ENCODE assay signal across 16 cellular contexts in genomic region chr15:33108518-33108917, GRCh38.
DNase-seq lines count a peak whose midpoint lies in the region; ATAC-seq and TF ChIP-seq lines count a peak whose summit lies in the region.
"Had no signal": no experiment of that assay in that cellular context is flagged by ENCODE, and none has a peak within 500 bp of the region (broad histone marks: within the 10 kb centered on the region; RNA-seq: fewer than 3 reads in every experiment).

No MANE protein-coding gene starts in this region.

- no peaks in the 10 kb centered on the region for H3K9me3 ChIP-seq in SK-N-SH
- no peaks in the 10 kb centered on the region for H3K9me3 ChIP-seq in PC-3 (ENCODE audit: low read length)
- no peaks in the 10 kb centered on the region for H3K9me3 ChIP-seq in uterus

- H3K27me3 ChIP-seq in SK-N-SH (ENCODE audit: insufficient read depth) (no peaks in the 10 kb centered on the region), PC-3 (ENCODE audit: low read length) (no peaks in the 10 kb centered on the region), uterus (no peaks in the 10 kb centered on the region)

- TF ChIP-seq CTCF in SK-N-SH (IDR thresholded peaks at IDR 0.05) (no peak), PC-3 (conservative IDR thresholded peaks at IDR 0.05; ENCODE audit: low read depth, low read length) (no peak), uterus (IDR thresholded peaks at IDR 0.05) (no peak)

- peak overlapping the region; percentile 58 for H3K9ac ChIP-seq in SK-N-SH
- peak overlapping the region; percentile 3; the same call in 1 of the 2 replicates for H3K9ac ChIP-seq in PC-3 (ENCODE audit: low read length)

- DNase-seq in SK-N-SH: no peak
- no peak for DNase-seq in PC-3
- DNase-seq in left kidney (ENCODE audit: low read depth, low spot score): peak; percentile 51
- DNase-seq in iPS-NIHi11 (ENCODE audit: low spot score): no peak
- no peak for DNase-seq in uterus
- DNase-seq in GM19238 (ENCODE audit: insufficient read length, low spot score): no peak
- DNase-seq: CD8-positive, alpha-beta T cell; COR-L47; DMS153; DMS79 treated with DMSO at 0.1 percent for 48 hours; H7 had no signal

- H3K36me3 ChIP-seq in SK-N-SH (replicated peaks in 1 of 2; ENCODE audit: control insufficient read depth in 1 of 2, insufficient read depth in 2 of 2, low read length in 1 of 2) (peaks cover 0 to 21% of the 10 kb centered on the region in 2 experiments), PC-3 (ENCODE audit: low read depth, low read length) (no peaks in the 10 kb centered on the region), uterus (no peaks in the 10 kb centered on the region)

- no peak for ATAC-seq in SK-N-SH treated with all-trans-retinoic acid at 6 μM for 48 hours
- no peak for ATAC-seq in PC-3
- ATAC-seq in GM21717 (IDR thresholded peaks at IDR 0.05; ENCODE audit: unreplicated experiment): no peak
- ATAC-seq: CD8-positive, alpha-beta T cell; HepG2; K562 had no signal

- no peak for TF ChIP-seq RAD21 in SK-N-SH (IDR thresholded peaks at IDR 0.05; ENCODE audit: low read length)

- H2AFZ ChIP-seq in SK-N-SH (ENCODE audit: low read depth): no peak overlapping the region
- H2AFZ ChIP-seq in PC-3 (ENCODE audit: low read length): no peak overlapping the region

- H3K4me2 ChIP-seq in SK-N-SH: peak overlapping the region; percentile 43
- H3K4me2 ChIP-seq in PC-3 (ENCODE audit: low read length): peak overlapping the region; percentile 28

- H3K79me2 ChIP-seq in SK-N-SH (ENCODE audit: insufficient read depth) (peaks cover 97% of the 10 kb centered on the region), PC-3 (ENCODE audit: low read length) (no peaks in the 10 kb centered on the region)

- H3K27ac ChIP-seq in SK-N-SH (ENCODE audit: low read depth in 2 of 2, low read length in 1 of 2): peak overlapping the region; percentile 73 to 99; a peak in 3 of 4 replicates
- peak overlapping the region; percentile 66 for H3K27ac ChIP-seq in PC-3 (ENCODE audit: low read length)
- H3K27ac ChIP-seq in uterus: no peak overlapping the region
- H3K27ac ChIP-seq: 22Rv1 had no signal

- intact Hi-C loops in PC-3 (cut with micrococcal nuclease): no loop called here
- intact Hi-C loops in uterus (cut with DNase I; ENCODE audit: low total_unique reads): no loop called here

- H4K20me1 ChIP-seq in SK-N-SH (ENCODE audit: insufficient read depth): no peaks in the 10 kb centered on the region
- no peaks in the 10 kb centered on the region for H4K20me1 ChIP-seq in PC-3 (ENCODE audit: low read length)

- TF ChIP-seq POLR2A in uterus (IDR thresholded peaks at IDR 0.05): no peak

- CTCF ChIA-PET in SK-N-SH (lab: Yijun Ruan, JAX): interaction anchor here (1.2 to 1.4 kb wide), 2 partner anchors 22 to 25 kb away, joined by 3 to 5 read pairs; no protein-coding TSS in a partner anchor
- CTCF ChIA-PET in PC-3 (lab: Charles Lee): no interaction called here

- no peak for TF ChIP-seq EP300 in SK-N-SH (IDR thresholded peaks at IDR 0.05; ENCODE audit: borderline replicate concordance in 1 of 2, low read depth in 1 of 2, low read length in 1 of 2)

- no TSS peak for BruUV-seq in PC-3 (replicated peaks; lab: Mats Ljungman, UMichigan)

- H3F3A ChIP-seq in SK-N-SH (replicated peaks; ENCODE audit: insufficient read depth) (peaks cover 69% of the 10 kb centered on the region), PC-3 (ENCODE audit: low read length, unreplicated experiment) (peaks cover 5% of the 10 kb centered on the region)

- H3K9me2 ChIP-seq in SK-N-SH (no peaks in the 10 kb centered on the region), PC-3 (replicated peaks; ENCODE audit: low read length) (no peaks in the 10 kb centered on the region)

- H3K4me1 ChIP-seq in SK-N-SH (ENCODE audit: control insufficient read depth in 1 of 2, insufficient read depth in 2 of 2, low read depth in 1 of 2, low read length in 1 of 2) (peaks cover 2 to 44% of the 10 kb centered on the region in 2 experiments), PC-3 (ENCODE audit: insufficient read depth, low read length) (peaks cover 65% of the 10 kb centered on the region), uterus (no peaks in the 10 kb centered on the region)

- H3K4me3 ChIP-seq in SK-N-SH (ENCODE audit: low read depth in 2 of 2, low read length in 1 of 2) (no peak overlapping the region), PC-3 (ENCODE audit: low read length) (no peak overlapping the region), uterus (no peak overlapping the region)
- H3K4me3 ChIP-seq: K562 had no signal

- POLR2A ChIA-PET in SK-N-SH (lab: Yijun Ruan, JAX): no interaction called here
- POLR2A ChIA-PET in PC-3 (lab: Charles Lee; ENCODE audit: unreplicated experiment): interaction anchor here (0.6 kb wide), 1 partner anchor 1782 kb away, joined by 4 read pairs; the partner anchor contains the start of gene KLF13

TF ChIP-seq in SK-N-SH, 30 proteins besides CTCF, POLR2A, EP300 and RAD21:
- TF ChIP-seq ELF1 (IDR thresholded peaks at IDR 0.05) (no peak), MEF2A (IDR thresholded peaks at IDR 0.05; ENCODE audit: borderline replicate concordance, low read depth) (no peak), FOSL2 (IDR thresholded peaks at IDR 0.05; ENCODE audit: borderline replicate concordance, low read depth) (no peak), ZBTB33 (IDR thresholded peaks at IDR 0.05; ENCODE audit: borderline replicate concordance, low read depth) (no peak)

TF ChIP-seq in SK-N-SH treated with all-trans-retinoic acid at 6 μM for 48 hours, 23 proteins besides CTCF, POLR2A, EP300 and RAD21 (continues in another document):
- TF ChIP-seq CSRNP3 (CRISPR knock-in tag; IDR thresholded peaks at IDR 0.05): no peak
- no peak for TF ChIP-seq CREB5 (CRISPR knock-in tag; IDR thresholded peaks at IDR 0.05; ENCODE audit: low read depth)
- no peak for TF ChIP-seq ZFP30 (CRISPR knock-in tag; IDR thresholded peaks at IDR 0.05)
- TF ChIP-seq TSHZ2 (CRISPR knock-in tag; IDR thresholded peaks at IDR 0.05): no peak
- TF ChIP-seq PATZ1 (CRISPR knock-in tag; IDR thresholded peaks at IDR 0.05; ENCODE audit: borderline replicate concordance): no peak
- no peak for TF ChIP-seq TOX (CRISPR knock-in tag; IDR thresholded peaks at IDR 0.05; ENCODE audit: borderline replicate concordance)
- no peak for TF ChIP-seq ISL1 (CRISPR knock-in tag; IDR thresholded peaks at IDR 0.05)
- TF ChIP-seq ZNF70 (CRISPR knock-in tag; IDR thresholded peaks at IDR 0.05): no peak

Comparison
In these comparisons a context has a peak if more than half of its experiments do, and no peak if none do; other contexts are left out.
1. H3K27ac ChIP-seq: peak in SK-N-SH (2 of 2) and PC-3 (single experiment); none in uterus (0 of 2).